Comparison of ENCODE assay signal across 8 cellular contexts in genomic region chr4:142126890-142127497, GRCh38.
DNase-seq lines count a peak whose midpoint lies in the region; ATAC-seq and TF ChIP-seq lines count a peak whose summit lies in the region.

No MANE protein-coding gene starts in this region.

- peak; percentile 66 for TF ChIP-seq CTCF in AG04449 (IDR thresholded peaks at IDR 0.05; ENCODE audit: insufficient read depth, low read length, missing control alignments)

- POLR2A ChIA-PET in AG04449 (lab: Yijun Ruan, JAX), result no interaction called here

- no peak overlapping the region for H3K4me3 ChIP-seq in AG04449 (ENCODE audit: low read depth, low read length)

- DNase-seq in AG04449 (ENCODE audit: low read depth, low spot score), result peak; percentile 40
- peak; percentile 24 for DNase-seq in NCI-H226
- DNase-seq in activated CD4-positive, alpha-beta T cell treated with anti-CD3 and anti-CD28 coated beads for 24 hours (ENCODE audit: low read depth in 2 of 2), result peak; percentile 29 to 59
- peak; percentile 86 for DNase-seq in dermis microvascular lymphatic vessel endothelial cell (ENCODE audit: low read depth in 2 of 2)
- peak; percentile 85 to 92 for DNase-seq in lung microvascular endothelial cell (ENCODE audit: low read depth in 2 of 2)
- DNase-seq in stimulated activated CD8-positive, alpha-beta memory T cell treated with anti-CD3 and anti-CD28 coated beads, Interleukin-4, amount 100 ng/mL, for 48 hours, result peak; percentile 61

- ATAC-seq in GM18499 (IDR thresholded peaks at IDR 0.05; ENCODE audit: insufficient read depth, unreplicated experiment) (peak; percentile 90), HG02973 (IDR thresholded peaks at IDR 0.05; ENCODE audit: unreplicated experiment) (peak; percentile 66)

- CTCF ChIA-PET in AG04449 (lab: Yijun Ruan, JAX), result interaction anchor here (0.7 to 1.5 kb wide), 6 partner anchors 19 to 712 kb away, joined by 3 to 5 read pairs (median 3); no protein-coding TSS in a partner anchor

Comparison
In these comparisons a context has a peak if more than half of its experiments do, and no peak if none do; other contexts are left out.
1. DNase-seq: peak in every context shown above with its lines; median percentile 88 in lung microvascular endothelial cell; 86 in dermis microvascular lymphatic vessel endothelial cell; 61 in stimulated activated CD8-positive, alpha-beta memory T cell treated with anti-CD3 and anti-CD28 coated beads, Interleukin-4, amount 100 ng/mL, for 48 hours; 44 in activated CD4-positive, alpha-beta T cell treated with anti-CD3 and anti-CD28 coated beads for 24 hours; 40 in AG04449; 24 in NCI-H226.